In genomic region chr19:48393559-48394330, GRCh38 we compare ENCODE assay signal across 8 cellular contexts.
DNase-seq lines count a peak whose midpoint lies in the region; ATAC-seq and TF ChIP-seq lines count a peak whose summit lies in the region.

Gene GRIN2D (plus strand): TSS chr19:48393668. CDS start chr19:48398393, 4,725 bp downstream.

- TF ChIP-seq CTCF in cardiac fibroblast (IDR thresholded peaks at IDR 0.05; ENCODE audit: low read depth, low read length), result no peak

- no peak for ATAC-seq in GM18505 (IDR thresholded peaks at IDR 0.05; ENCODE audit: unreplicated experiment)

- H3K4me1 ChIP-seq in neuron (ENCODE audit: insufficient read depth, low read length), result peaks cover 43% of the 10 kb centered on the region

- H3K4me3 ChIP-seq in cardiac fibroblast (replicated peaks in 1 of 2; ENCODE audit: low read depth in 2 of 2, low read length in 2 of 2), result peak within 1 kb of the TSS; percentile 19 to 28
- peak within 1 kb of the TSS; percentile 55 for H3K4me3 ChIP-seq in neuron (ENCODE audit: low read length)

- peak; percentile 15 for DNase-seq in DMS79 (lab: John Stamatoyannopoulos, UW)
- no peak for DNase-seq in DMS79 treated with DMSO at 0.1 percent for 48 hours (lab: John Stamatoyannopoulos, UW)
- peak; percentile 65 for DNase-seq in NCI-H2171 treated with DMSO at 0.1 percent for 48 hours (lab: John Stamatoyannopoulos, UW)
- peak; percentile 29 to 53 for DNase-seq in cardiac fibroblast (ENCODE audit: low read depth in 2 of 2)
- no peak for DNase-seq in middle frontal gyrus (ENCODE audit: extremely low spot score, low spot score)
- no peak for DNase-seq in SIG-M5 treated with dmso at 0.1 percent for 504 hours (lab: John Stamatoyannopoulos, UW; ENCODE audit: unreplicated experiment)

- peaks cover 11% of the 10 kb centered on the region for H3K27me3 ChIP-seq in neuron (ENCODE audit: insufficient read depth, low read length)

- TF ChIP-seq POLR2A in GM18505 (IDR thresholded peaks at IDR 0.05; ENCODE audit: borderline replicate concordance, extremely low read depth, insufficient read depth, insufficient read length), result no peak

- peaks cover 4% of the 10 kb centered on the region for H3K36me3 ChIP-seq in neuron (ENCODE audit: insufficient read depth, low read length)

- no peaks in the 10 kb centered on the region for H3K9me3 ChIP-seq in neuron (ENCODE audit: low read length)

- H2AFZ ChIP-seq in neuron (ENCODE audit: low read depth, low read length), result peak within 1 kb of the TSS; percentile 75

Comparison
In these comparisons a context has a peak if more than half of its experiments do, and no peak if none do; other contexts are left out.
1. DNase-seq: peak in DMS79 (single experiment), NCI-H2171 treated with DMSO at 0.1 percent for 48 hours (single experiment) and cardiac fibroblast (2 of 2); none in DMS79 treated with DMSO at 0.1 percent for 48 hours (single experiment), middle frontal gyrus (single experiment) and SIG-M5 treated with dmso at 0.1 percent for 504 hours (single experiment).